ENCODE assay signal across 8 cellular contexts in the genomic region with DNA sequence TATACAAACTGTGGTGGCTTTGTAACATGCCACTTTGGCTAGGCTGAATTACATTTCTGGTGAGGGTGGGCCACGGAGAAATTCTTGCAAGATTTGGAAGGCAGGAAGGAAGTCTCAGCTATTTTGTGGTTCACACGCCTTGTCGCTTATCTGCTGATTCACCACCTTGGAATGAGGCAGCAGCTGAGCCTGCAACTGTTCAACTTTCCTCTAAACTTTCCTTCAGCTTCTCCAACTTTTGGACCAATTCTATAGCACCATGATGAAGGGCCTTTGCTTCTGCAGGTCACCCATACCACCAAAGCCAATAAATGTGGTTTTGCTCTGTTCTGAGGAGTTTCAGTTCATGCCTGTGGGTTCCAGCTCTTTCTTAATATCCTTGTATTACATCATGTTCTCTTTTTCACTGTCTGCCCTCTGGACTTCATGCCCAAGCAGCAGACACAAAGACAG.
DNase-seq lines count a peak whose midpoint lies in the region; ATAC-seq and TF ChIP-seq lines count a peak whose summit lies in the region.

No MANE protein-coding gene starts in this region.

- H3K4me1 ChIP-seq in upper lobe of right lung (peaks cover 40% of the 10 kb centered on the region), vagina (peaks cover 38% of the 10 kb centered on the region)

- H3K27me3 ChIP-seq in upper lobe of right lung (no peaks in the 10 kb centered on the region), vagina (no peaks in the 10 kb centered on the region)

- H3K27ac Mint-ChIP-seq in WTC11, result no peak overlapping the region; the same call in 1 of the 2 replicates

- POLR2A ChIA-PET in WTC11 (lab: Charles Lee), result no interaction called here

- H3K9me3 ChIP-seq in upper lobe of right lung (no peaks in the 10 kb centered on the region), vagina (no peaks in the 10 kb centered on the region)

- H3K9me3 Mint-ChIP-seq in WTC11, result peaks cover 7% of the 10 kb centered on the region; the same call in 1 of the 2 replicates

- no peak for TF ChIP-seq POLR2A in vagina (IDR thresholded peaks at IDR 0.05)

- H3K36me3 ChIP-seq in upper lobe of right lung (no peaks in the 10 kb centered on the region), vagina (no peaks in the 10 kb centered on the region)

- no peaks in the 10 kb centered on the region for H3K27me3 Mint-ChIP-seq in WTC11 (ENCODE audit: low read depth)

- H3K27ac ChIP-seq in upper lobe of right lung, result peak overlapping the region; percentile 56
- H3K27ac ChIP-seq in vagina, result no peak overlapping the region

- no peak overlapping the region for H3K4me3 ChIP-seq in upper lobe of right lung
- H3K4me3 ChIP-seq in vagina, result no peak overlapping the region

- no peak overlapping the region for H3K4me3 Mint-ChIP-seq in WTC11

- CTCF ChIA-PET in WTC11 (lab: Charles Lee), result no interaction called here

- no peaks in the 10 kb centered on the region for H3K36me3 Mint-ChIP-seq in WTC11

- ATAC-seq in WTC11 (peak; percentile 46), upper lobe of right lung (peak; percentile 87), HG03469 (IDR thresholded peaks at IDR 0.05; ENCODE audit: unreplicated experiment) (no peak), HG03378 (IDR thresholded peaks at IDR 0.05; ENCODE audit: unreplicated experiment) (no peak)

- peaks cover 20% of the 10 kb centered on the region for H3K4me1 Mint-ChIP-seq in WTC11

- intact Hi-C loops in upper lobe of right lung (cut with DNase I) (no loop called here), vagina (cut with DNase I) (no loop called here)

- DNase-seq in A172 (ENCODE audit: low spot score) (peak; percentile 98), HT-29 (ENCODE audit: low spot score) (peak; percentile 85), WTC11 (ENCODE audit: low spot score) (no peak), iPS-NIHi11 (ENCODE audit: low spot score) (peak; percentile 26), upper lobe of right lung (no peak), vagina (ENCODE audit: extremely low spot score in 2 of 2) (no peak)

- TF ChIP-seq CTCF in WTC11 (IDR thresholded peaks at IDR 0.05) (no peak), upper lobe of right lung (IDR thresholded peaks at IDR 0.05) (no peak), vagina (IDR thresholded peaks at IDR 0.05) (no peak)

TF ChIP-seq in WTC11, 78 proteins besides CTCF, POLR2A, EP300 and RAD21:
- TF ChIP-seq, protein P1, sequence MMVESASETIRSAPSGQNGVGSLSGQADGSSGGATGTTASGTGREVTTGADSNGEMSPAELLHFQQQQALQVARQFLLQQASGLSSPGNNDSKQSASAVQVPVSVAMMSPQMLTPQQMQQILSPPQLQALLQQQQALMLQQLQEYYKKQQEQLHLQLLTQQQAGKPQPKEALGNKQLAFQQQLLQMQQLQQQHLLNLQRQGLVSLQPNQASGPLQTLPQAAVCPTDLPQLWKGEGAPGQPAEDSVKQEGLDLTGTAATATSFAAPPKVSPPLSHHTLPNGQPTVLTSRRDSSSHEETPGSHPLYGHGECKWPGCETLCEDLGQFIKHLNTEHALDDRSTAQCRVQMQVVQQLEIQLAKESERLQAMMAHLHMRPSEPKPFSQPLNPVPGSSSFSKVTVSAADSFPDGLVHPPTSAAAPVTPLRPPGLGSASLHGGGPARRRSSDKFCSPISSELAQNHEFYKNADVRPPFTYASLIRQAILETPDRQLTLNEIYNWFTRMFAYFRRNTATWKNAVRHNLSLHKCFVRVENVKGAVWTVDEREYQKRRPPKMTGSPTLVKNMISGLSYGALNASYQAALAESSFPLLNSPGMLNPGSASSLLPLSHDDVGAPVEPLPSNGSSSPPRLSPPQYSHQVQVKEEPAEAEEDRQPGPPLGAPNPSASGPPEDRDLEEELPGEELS (CRISPR knock-in tag; IDR thresholded peaks at IDR 0.05), result no peak
- TF ChIP-seq NFATC4 (CRISPR knock-in tag; IDR thresholded peaks at IDR 0.05) (no peak), MYBL2 (CRISPR knock-in tag; IDR thresholded peaks at IDR 0.05) (no peak), CBFB (CRISPR knock-in tag; IDR thresholded peaks at IDR 0.05; ENCODE audit: low read depth) (no peak), MXD4 (CRISPR knock-in tag; IDR thresholded peaks at IDR 0.05; ENCODE audit: borderline replicate concordance) (no peak), ZNF396 (CRISPR knock-in tag; IDR thresholded peaks at IDR 0.05; ENCODE audit: borderline replicate concordance) (no peak), TP53 (CRISPR knock-in tag; IDR thresholded peaks at IDR 0.05) (no peak)
- TF ChIP-seq, protein P2, sequence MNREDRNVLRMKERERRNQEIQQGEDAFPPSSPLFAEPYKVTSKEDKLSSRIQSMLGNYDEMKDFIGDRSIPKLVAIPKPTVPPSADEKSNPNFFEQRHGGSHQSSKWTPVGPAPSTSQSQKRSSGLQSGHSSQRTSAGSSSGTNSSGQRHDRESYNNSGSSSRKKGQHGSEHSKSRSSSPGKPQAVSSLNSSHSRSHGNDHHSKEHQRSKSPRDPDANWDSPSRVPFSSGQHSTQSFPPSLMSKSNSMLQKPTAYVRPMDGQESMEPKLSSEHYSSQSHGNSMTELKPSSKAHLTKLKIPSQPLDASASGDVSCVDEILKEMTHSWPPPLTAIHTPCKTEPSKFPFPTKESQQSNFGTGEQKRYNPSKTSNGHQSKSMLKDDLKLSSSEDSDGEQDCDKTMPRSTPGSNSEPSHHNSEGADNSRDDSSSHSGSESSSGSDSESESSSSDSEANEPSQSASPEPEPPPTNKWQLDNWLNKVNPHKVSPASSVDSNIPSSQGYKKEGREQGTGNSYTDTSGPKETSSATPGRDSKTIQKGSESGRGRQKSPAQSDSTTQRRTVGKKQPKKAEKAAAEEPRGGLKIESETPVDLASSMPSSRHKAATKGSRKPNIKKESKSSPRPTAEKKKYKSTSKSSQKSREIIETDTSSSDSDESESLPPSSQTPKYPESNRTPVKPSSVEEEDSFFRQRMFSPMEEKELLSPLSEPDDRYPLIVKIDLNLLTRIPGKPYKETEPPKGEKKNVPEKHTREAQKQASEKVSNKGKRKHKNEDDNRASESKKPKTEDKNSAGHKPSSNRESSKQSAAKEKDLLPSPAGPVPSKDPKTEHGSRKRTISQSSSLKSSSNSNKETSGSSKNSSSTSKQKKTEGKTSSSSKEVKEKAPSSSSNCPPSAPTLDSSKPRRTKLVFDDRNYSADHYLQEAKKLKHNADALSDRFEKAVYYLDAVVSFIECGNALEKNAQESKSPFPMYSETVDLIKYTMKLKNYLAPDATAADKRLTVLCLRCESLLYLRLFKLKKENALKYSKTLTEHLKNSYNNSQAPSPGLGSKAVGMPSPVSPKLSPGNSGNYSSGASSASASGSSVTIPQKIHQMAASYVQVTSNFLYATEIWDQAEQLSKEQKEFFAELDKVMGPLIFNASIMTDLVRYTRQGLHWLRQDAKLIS (CRISPR knock-in tag; IDR thresholded peaks at IDR 0.05; ENCODE audit: borderline replicate concordance), result no peak
- TF ChIP-seq, protein P3, sequence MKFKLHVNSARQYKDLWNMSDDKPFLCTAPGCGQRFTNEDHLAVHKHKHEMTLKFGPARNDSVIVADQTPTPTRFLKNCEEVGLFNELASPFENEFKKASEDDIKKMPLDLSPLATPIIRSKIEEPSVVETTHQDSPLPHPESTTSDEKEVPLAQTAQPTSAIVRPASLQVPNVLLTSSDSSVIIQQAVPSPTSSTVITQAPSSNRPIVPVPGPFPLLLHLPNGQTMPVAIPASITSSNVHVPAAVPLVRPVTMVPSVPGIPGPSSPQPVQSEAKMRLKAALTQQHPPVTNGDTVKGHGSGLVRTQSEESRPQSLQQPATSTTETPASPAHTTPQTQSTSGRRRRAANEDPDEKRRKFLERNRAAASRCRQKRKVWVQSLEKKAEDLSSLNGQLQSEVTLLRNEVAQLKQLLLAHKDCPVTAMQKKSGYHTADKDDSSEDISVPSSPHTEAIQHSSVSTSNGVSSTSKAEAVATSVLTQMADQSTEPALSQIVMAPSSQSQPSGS (CRISPR knock-in tag; IDR thresholded peaks at IDR 0.05; ENCODE audit: borderline replicate concordance, low read depth), result no peak
- TF ChIP-seq, protein P4, sequence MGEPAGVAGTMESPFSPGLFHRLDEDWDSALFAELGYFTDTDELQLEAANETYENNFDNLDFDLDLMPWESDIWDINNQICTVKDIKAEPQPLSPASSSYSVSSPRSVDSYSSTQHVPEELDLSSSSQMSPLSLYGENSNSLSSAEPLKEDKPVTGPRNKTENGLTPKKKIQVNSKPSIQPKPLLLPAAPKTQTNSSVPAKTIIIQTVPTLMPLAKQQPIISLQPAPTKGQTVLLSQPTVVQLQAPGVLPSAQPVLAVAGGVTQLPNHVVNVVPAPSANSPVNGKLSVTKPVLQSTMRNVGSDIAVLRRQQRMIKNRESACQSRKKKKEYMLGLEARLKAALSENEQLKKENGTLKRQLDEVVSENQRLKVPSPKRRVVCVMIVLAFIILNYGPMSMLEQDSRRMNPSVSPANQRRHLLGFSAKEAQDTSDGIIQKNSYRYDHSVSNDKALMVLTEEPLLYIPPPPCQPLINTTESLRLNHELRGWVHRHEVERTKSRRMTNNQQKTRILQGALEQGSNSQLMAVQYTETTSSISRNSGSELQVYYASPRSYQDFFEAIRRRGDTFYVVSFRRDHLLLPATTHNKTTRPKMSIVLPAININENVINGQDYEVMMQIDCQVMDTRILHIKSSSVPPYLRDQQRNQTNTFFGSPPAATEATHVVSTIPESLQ (CRISPR knock-in tag; IDR thresholded peaks at IDR 0.05), result no peak
- TF ChIP-seq, protein P5, sequence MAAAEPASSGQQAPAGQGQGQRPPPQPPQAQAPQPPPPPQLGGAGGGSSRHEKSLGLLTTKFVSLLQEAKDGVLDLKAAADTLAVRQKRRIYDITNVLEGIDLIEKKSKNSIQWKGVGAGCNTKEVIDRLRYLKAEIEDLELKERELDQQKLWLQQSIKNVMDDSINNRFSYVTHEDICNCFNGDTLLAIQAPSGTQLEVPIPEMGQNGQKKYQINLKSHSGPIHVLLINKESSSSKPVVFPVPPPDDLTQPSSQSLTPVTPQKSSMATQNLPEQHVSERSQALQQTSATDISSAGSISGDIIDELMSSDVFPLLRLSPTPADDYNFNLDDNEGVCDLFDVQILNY (CRISPR knock-in tag; IDR thresholded peaks at IDR 0.05), result no peak

Comparison
In these comparisons a context has a peak if more than half of its experiments do, and no peak if none do; other contexts are left out.
1. DNase-seq: peak in A172 (single experiment), HT-29 (single experiment) and iPS-NIHi11 (single experiment); none in WTC11 (single experiment), upper lobe of right lung (single experiment) and vagina (0 of 2).
2. ATAC-seq: peak in WTC11 (single experiment) and upper lobe of right lung (single experiment); none in HG03469 (single experiment) and HG03378 (single experiment).